Comparison of ENCODE assay signal across 15 cellular contexts in the genomic region with DNA sequence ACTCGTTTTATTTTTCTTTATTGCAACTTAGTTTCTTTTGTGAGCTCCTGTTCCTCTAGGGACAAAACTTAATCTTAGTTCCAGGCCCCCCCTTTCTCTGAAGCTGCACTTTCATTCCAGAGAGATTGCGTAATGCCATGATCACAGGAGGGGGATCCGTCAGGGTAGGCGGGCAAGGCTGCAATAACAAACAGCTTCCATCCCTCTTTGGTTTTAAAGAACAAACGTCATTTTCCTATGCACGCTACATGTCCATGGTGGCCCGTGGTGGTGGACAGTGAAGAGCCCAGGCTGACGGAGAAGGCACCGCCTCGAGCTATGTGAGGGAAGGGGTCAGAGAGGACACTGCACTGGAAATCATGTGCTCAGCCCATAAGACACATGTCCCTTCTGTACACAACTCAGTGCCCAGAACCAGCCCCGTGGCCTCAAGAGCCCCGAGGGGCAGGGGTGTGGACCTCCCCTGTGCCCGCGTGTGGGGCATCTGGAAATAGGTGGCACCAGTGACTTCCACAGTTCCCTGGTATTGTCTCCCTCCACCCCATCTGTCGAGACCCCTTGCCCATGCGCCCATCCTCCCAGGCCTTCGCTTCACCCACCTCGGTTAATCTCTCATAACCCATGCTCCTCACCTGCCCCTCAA.
DNase-seq lines count a peak whose midpoint lies in the region; ATAC-seq and TF ChIP-seq lines count a peak whose summit lies in the region.
"Had no signal": no experiment of that assay in that cellular context is flagged by ENCODE, and none has a peak within 500 bp of the region (broad histone marks: within the 10 kb centered on the region; RNA-seq: fewer than 3 reads in every experiment).

No MANE protein-coding gene starts in this region.

- no peaks in the 10 kb centered on the region for H3K9me3 Mint-ChIP-seq in H9
- H3K9me3 Mint-ChIP-seq: naive thymus-derived CD8-positive, alpha-beta T cell had no signal

- H2BK20ac ChIP-seq in H9 (ENCODE audit: low read depth, low read length, poor library complexity, severe bottlenecking): no peak overlapping the region

- TF ChIP-seq POLR2A in heart left ventricle (IDR thresholded peaks at IDR 0.05): no peak

- H3K36me3 ChIP-seq in heart left ventricle (peaks cover 0 to 49% (median 11%) of the 10 kb centered on the region in 9 donors), psoas muscle (ENCODE audit: insufficient read depth in 1 of 2, low read depth in 1 of 2) (no peaks in the 10 kb centered on the region)
- H3K36me3 ChIP-seq: brain microvascular endothelial cell had no signal

- no peak overlapping the region for H4K5ac ChIP-seq in H9 (ENCODE audit: insufficient read length, low read depth, low read length)

- H3K23me2 ChIP-seq in H9 (ENCODE audit: insufficient read length, low read depth, low read length, poor library complexity, severe bottlenecking): no peaks in the 10 kb centered on the region

- intact Hi-C loops in heart left ventricle (cut with DNase I) (no loop called here), psoas muscle (cut with DNase I) (no loop called here)

- H3K4me2 ChIP-seq in H9 (ENCODE audit: insufficient read depth, insufficient read length, low read length): no peak overlapping the region

- TF ChIP-seq CTCF in heart left ventricle (IDR thresholded peaks at IDR 0.05) (no peak), psoas muscle (IDR thresholded peaks at IDR 0.05) (no peak), H9 (conservative IDR thresholded peaks at IDR 0.05) (no peak)

- no peak overlapping the region for H2BK12ac ChIP-seq in H9 (ENCODE audit: insufficient read length, low read depth, low read length)

- no peak overlapping the region for H3K56ac ChIP-seq in H9 (ENCODE audit: insufficient read length, low read depth, low read length)

- H4K8ac ChIP-seq in H9 (replicated peaks; ENCODE audit: insufficient read length, low read depth, low read length): no peak overlapping the region

- ATAC-seq in heart left ventricle: peak in 3 of 4 donors; percentile 17 to 23 (median 21)
- ATAC-seq in psoas muscle: no peak
- no peak for ATAC-seq in HG02852 (IDR thresholded peaks at IDR 0.05; ENCODE audit: unreplicated experiment)
- ATAC-seq: naive thymus-derived CD8-positive, alpha-beta T cell had no signal

- DNase-seq in AG08395 (ENCODE audit: low spot score): peak; percentile 17
- peak; percentile 40 for DNase-seq in GM03348 (ENCODE audit: low spot score)
- peak in 2 of 5 donors; percentile 24 to 34 for DNase-seq in heart left ventricle
- DNase-seq in psoas muscle: peak; percentile 20 to 35
- no peak for DNase-seq in H9
- no peak for DNase-seq in effector CD4-positive, alpha-beta T cell
- no peak for DNase-seq in stimulated activated CD4-positive, alpha-beta T cell treated with anti-CD3 and anti-CD28 coated beads, Interleukin-1b, Interleukin-23, amount 100 ng/mL, for 48 hours
- DNase-seq: brain microvascular endothelial cell, NCI-H1436, substantia nigra, T1000 had no signal

- no peak overlapping the region for H3K4ac ChIP-seq in H9 (ENCODE audit: low read depth, low read length)

- no peak overlapping the region for H2AK5ac ChIP-seq in H9 (ENCODE audit: insufficient read length, low read length)

- H3K27me3 ChIP-seq in heart left ventricle: no peaks in the 10 kb centered on the region
- no peaks in the 10 kb centered on the region for H3K27me3 ChIP-seq in psoas muscle (ENCODE audit: insufficient read depth in 3 of 3, low read length in 2 of 3)
- H3K27me3 ChIP-seq in H9 (ENCODE audit: insufficient read depth, low read length): no peaks in the 10 kb centered on the region
- H3K27me3 ChIP-seq: brain microvascular endothelial cell had no signal

- peaks cover 0 to 23% (median 5%) of the 10 kb centered on the region in 12 donors for H3K4me1 ChIP-seq in heart left ventricle
- no peaks in the 10 kb centered on the region for H3K4me1 ChIP-seq in psoas muscle
- H3K4me1 ChIP-seq in H9 (ENCODE audit: insufficient read depth, low read length): no peaks in the 10 kb centered on the region

- no peaks in the 10 kb centered on the region for H3K79me2 ChIP-seq in H9 (ENCODE audit: insufficient read depth, low read length)

- H2BK120ac ChIP-seq in H9 (ENCODE audit: low read depth, low read length, poor library complexity, severe bottlenecking): no peak overlapping the region

- H3K27ac Mint-ChIP-seq in H9: no peak overlapping the region
- H3K27ac Mint-ChIP-seq: progenitor cell of endocrine pancreas had no signal

- H4K91ac ChIP-seq in H9 (ENCODE audit: insufficient read length, low read depth, low read length): no peak overlapping the region

- H3K23ac ChIP-seq in H9 (ENCODE audit: insufficient read length, low read depth, low read length): no peak overlapping the region

- H3K36me3 Mint-ChIP-seq in H9 (ENCODE audit: insufficient read depth in 1 of 3, low read depth in 3 of 3): no peaks in the 10 kb centered on the region
- H3K36me3 Mint-ChIP-seq: naive thymus-derived CD8-positive, alpha-beta T cell had no signal

- H4K20me1 ChIP-seq in H9 (ENCODE audit: control insufficient read depth, insufficient read depth, insufficient read length): no peaks in the 10 kb centered on the region

- H3K27ac ChIP-seq in heart left ventricle (peak overlapping the region in 1 of 12 donors; percentile 11), psoas muscle (no peak overlapping the region), H9 (ENCODE audit: insufficient read length, low read depth, low read length) (no peak overlapping the region)
- H3K27ac ChIP-seq: brain microvascular endothelial cell, SK-N-MC had no signal

- H3K9me3 ChIP-seq in heart left ventricle (no peaks in the 10 kb centered on the region), psoas muscle (no peaks in the 10 kb centered on the region), H9 (ENCODE audit: control insufficient read depth, low read depth, low read length) (no peaks in the 10 kb centered on the region)

- H3K79me1 ChIP-seq in H9 (ENCODE audit: insufficient read depth, low read depth, low read length, poor library complexity, severe bottlenecking): no peaks in the 10 kb centered on the region

- 81 to 85% (median 84%) methylated on average over 18 of the region's 18 CpGs for WGBS in heart left ventricle, 4 donors
- 74 to 78% (median 77%) methylated on average over 17 to 18 of the region's 18 CpGs for WGBS in psoas muscle, 3 donors
- WGBS in H9 (ENCODE audit: extremely low coverage, insufficient read length, low lambda C conversion rate): no CpG with 5 or more reads among the region's 18 CpGs

- H3T11ph ChIP-seq in H9 (ENCODE audit: low read length): no peak overlapping the region

- no peak overlapping the region for H2BK5ac ChIP-seq in H9 (ENCODE audit: insufficient read length, low read length)

- no peak overlapping the region for H2AFZ ChIP-seq in H9 (ENCODE audit: low read length)

- peaks cover 20% of the 10 kb centered on the region for H3K27me3 Mint-ChIP-seq in H9 (ENCODE audit: low read depth)

- H3K4me3 ChIP-seq in heart left ventricle (no peak overlapping the region), psoas muscle (no peak overlapping the region)
- H3K4me3 ChIP-seq: SK-N-MC had no signal

- no peak overlapping the region for H2BK15ac ChIP-seq in H9 (ENCODE audit: low read depth, low read length)

- no peak overlapping the region for H3K18ac ChIP-seq in H9 (ENCODE audit: insufficient read length, low read depth, low read length)

- H3K14ac ChIP-seq in H9 (ENCODE audit: insufficient read depth, low read length): no peak overlapping the region

- no peak overlapping the region for H3K9ac ChIP-seq in H9 (ENCODE audit: extremely low read depth, insufficient read length, low read length)

- H3K4me3 Mint-ChIP-seq in H9: no peak overlapping the region
- H3K4me3 Mint-ChIP-seq: naive thymus-derived CD8-positive, alpha-beta T cell had no signal

- H3K4me1 Mint-ChIP-seq in H9: peaks cover 10 to 14% of the 10 kb centered on the region in 2 experiments
- H3K4me1 Mint-ChIP-seq: naive thymus-derived CD8-positive, alpha-beta T cell had no signal

Comparison
In these comparisons a context has a peak if more than half of its experiments do, and no peak if none do; other contexts are left out.
1. DNase-seq: peak in AG08395 (single experiment), GM03348 (single experiment) and psoas muscle (2 of 2); none in H9 (single experiment), effector CD4-positive, alpha-beta T cell (single experiment) and stimulated activated CD4-positive, alpha-beta T cell treated with anti-CD3 and anti-CD28 coated beads, Interleukin-1b, Interleukin-23, amount 100 ng/mL, for 48 hours (single experiment).
2. ATAC-seq: peak in heart left ventricle (3 of 4); none in psoas muscle (0 of 4) and HG02852 (single experiment).